In genomic region chr17:17064322-17064721, GRCh38 we compare ENCODE assay signal across 19 cellular contexts. TPM values are rescaled to one million over a fixed set of nuclear protein-coding genes. Genes with fewer than 3 reads are reported as not detected.
DNase-seq lines count a peak whose midpoint lies in the region; ATAC-seq and TF ChIP-seq lines count a peak whose summit lies in the region.
"Had no signal": no experiment of that assay in that cellular context is flagged by ENCODE, and none has a peak within 500 bp of the region (broad histone marks: within the 10 kb centered on the region; RNA-seq: fewer than 3 reads in every experiment).

No MANE protein-coding gene starts in this region.

- peak overlapping the region; percentile 13 for H3K27ac Mint-ChIP-seq in neural progenitor cell

- no peaks in the 10 kb centered on the region for H3K9me2 ChIP-seq in MM.1S (replicated peaks; ENCODE audit: insufficient read depth, low read length)

- H3K4me1 ChIP-seq in left ventricle myocardium inferior = peaks cover 94% of the 10 kb centered on the region
- H3K4me1 ChIP-seq in neural progenitor cell = no peaks in the 10 kb centered on the region
- H3K4me1 ChIP-seq in MM.1S (ENCODE audit: low read length) = no peaks in the 10 kb centered on the region
- H3K4me1 ChIP-seq: prostate gland had no signal

- DNase-seq in left ventricle myocardium inferior (no peak), cardiac septum (ENCODE audit: low spot score) (no peak), neural progenitor cell (ENCODE audit: low spot score) (no peak), MM.1S (no peak), NCI-H1694 (lab: John Stamatoyannopoulos, UW) (no peak)
- DNase-seq: activated CD4-positive, alpha-beta T cell treated with anti-CD3 and anti-CD28 coated beads, Interleukin-2, amount 50 U/mL, for 4 hours; activated CD4-positive, CD25-positive, alpha-beta regulatory T cell; activated CD8-positive, alpha-beta memory T cell treated with anti-CD3 and anti-CD28 coated beads, Interleukin-2, amount 50 U/mL, for 4 hours; brain microvascular endothelial cell; Calu3; colonic mucosa; IMR-90; stimulated activated CD4-positive, alpha-beta T cell treated with anti-CD3 and anti-CD28 coated beads, Interleukin-1b, Interleukin-23, amount 100 ng/mL, for 48 hours; SW 1271 had no signal

- H3K79me2 ChIP-seq in neural progenitor cell (ENCODE audit: low read depth) (peaks cover 92% of the 10 kb centered on the region), MM.1S (ENCODE audit: low read length) (peaks cover 99% of the 10 kb centered on the region)

- H3K36me3 ChIP-seq in left ventricle myocardium inferior (no peaks in the 10 kb centered on the region), neural progenitor cell (no peaks in the 10 kb centered on the region), MM.1S (replicated peaks; ENCODE audit: insufficient read depth, low read length) (no peaks in the 10 kb centered on the region)
- H3K36me3 ChIP-seq: brain microvascular endothelial cell, colonic mucosa, prostate gland had no signal

- peaks cover 2% of the 10 kb centered on the region for H3K27me3 Mint-ChIP-seq in neural progenitor cell (ENCODE audit: insufficient read depth, low read depth)

- H3K27ac ChIP-seq in left ventricle myocardium inferior (replicated peaks) (peak overlapping the region; percentile 46), cingulate gyrus (ENCODE audit: low read depth, low read length) (peak overlapping the region; percentile 55), neural progenitor cell (no peak overlapping the region), MM.1S (ENCODE audit: low read length) (no peak overlapping the region)
- H3K27ac ChIP-seq: brain microvascular endothelial cell, colonic mucosa, prostate gland had no signal

- intact Hi-C loops in left ventricle myocardium inferior (cut with micrococcal nuclease) = no loop called here
- intact Hi-C loops in cardiac septum (cut with DNase I) = no loop called here

- H3K4me3 Mint-ChIP-seq in neural progenitor cell = no peak overlapping the region

- no peak for ATAC-seq in HG02870 (IDR thresholded peaks at IDR 0.05; ENCODE audit: unreplicated experiment)
- ATAC-seq in GM21786 (IDR thresholded peaks at IDR 0.05; ENCODE audit: unreplicated experiment) = no peak

- no peak overlapping the region for H3K9ac ChIP-seq in neural progenitor cell
- H3K9ac ChIP-seq in MM.1S (ENCODE audit: low read length) = no peak overlapping the region

- H3K4me2 ChIP-seq in neural progenitor cell = no peak overlapping the region
- no peak overlapping the region for H3K4me2 ChIP-seq in MM.1S (ENCODE audit: low read depth, low read length)

- H3K9me3 ChIP-seq in left ventricle myocardium inferior (replicated peaks) = no peaks in the 10 kb centered on the region
- H3K9me3 ChIP-seq in neural progenitor cell (ENCODE audit: low read depth) = no peaks in the 10 kb centered on the region
- no peaks in the 10 kb centered on the region for H3K9me3 ChIP-seq in MM.1S (replicated peaks; ENCODE audit: insufficient read depth, low read length)
- H3K9me3 ChIP-seq: colonic mucosa, prostate gland had no signal

- no peak for TF ChIP-seq CTCF in left ventricle myocardium inferior (IDR thresholded peaks at IDR 0.05; ENCODE audit: borderline replicate concordance)
- no peak for TF ChIP-seq CTCF in neural progenitor cell (IDR thresholded peaks at IDR 0.05)
- TF ChIP-seq CTCF in MM.1S (IDR thresholded peaks at IDR 0.05; ENCODE audit: low read length) = no peak

- H3K27me3 ChIP-seq in left ventricle myocardium inferior (ENCODE audit: low read depth) = no peaks in the 10 kb centered on the region
- H3K27me3 ChIP-seq in neural progenitor cell = no peaks in the 10 kb centered on the region
- H3K27me3 ChIP-seq in MM.1S (replicated peaks; ENCODE audit: insufficient read depth, low read length) = no peaks in the 10 kb centered on the region
- H3K27me3 ChIP-seq: brain microvascular endothelial cell, colonic mucosa had no signal

- no peaks in the 10 kb centered on the region for H3K4me1 Mint-ChIP-seq in neural progenitor cell

- H3K36me3 Mint-ChIP-seq in neural progenitor cell = peaks cover 22% of the 10 kb centered on the region

- no peak overlapping the region for H3K4me3 ChIP-seq in left ventricle myocardium inferior
- no peak overlapping the region for H3K4me3 ChIP-seq in neural progenitor cell
- H3K4me3 ChIP-seq in MM.1S (ENCODE audit: low read length) = no peak overlapping the region
- H3K4me3 ChIP-seq: colonic mucosa, prostate gland, skin epidermis had no signal

- no peaks in the 10 kb centered on the region for H3F3A ChIP-seq in neural progenitor cell (ENCODE audit: low read depth)
- H3F3A ChIP-seq in MM.1S (ENCODE audit: insufficient read depth, low read length) = no peaks in the 10 kb centered on the region

- peaks cover 42% of the 10 kb centered on the region for H4K20me1 ChIP-seq in neural progenitor cell (ENCODE audit: low read depth)
- H4K20me1 ChIP-seq in MM.1S (ENCODE audit: insufficient read depth, low read length) = peaks cover 25% of the 10 kb centered on the region

- H3K9me3 Mint-ChIP-seq in neural progenitor cell = peaks cover 2% of the 10 kb centered on the region

- H2AFZ ChIP-seq in neural progenitor cell (replicated peaks) = no peak overlapping the region
- no peak overlapping the region for H2AFZ ChIP-seq in MM.1S (ENCODE audit: low read length)

RNA-seq across cellular contexts. Expression of gene MPRIP, which starts 22.1 kb away (rescaled TPM):
- 350 TPM for total RNA-seq in left ventricle myocardium inferior
- total RNA-seq in cardiac septum = 554 TPM
- 42.1 and 65.0 TPM in 2 replicates for total RNA-seq in neural progenitor cell (ENCODE audit: low replicate concordance)

Comparison
In these comparisons a context has a peak if more than half of its experiments do, and no peak if none do; other contexts are left out.
1. H3K27ac ChIP-seq: peak in left ventricle myocardium inferior (single experiment) and cingulate gyrus (single experiment); none in neural progenitor cell (single experiment) and MM.1S (single experiment).